9 cellular contexts compared by ENCODE assay signal in genomic region chr6:7236312-7237209, GRCh38.
DNase-seq lines count a peak whose midpoint lies in the region; ATAC-seq and TF ChIP-seq lines count a peak whose summit lies in the region.
"Had no signal": no experiment of that assay in that cellular context is flagged by ENCODE, and none has a peak within 500 bp of the region (broad histone marks: within the 10 kb centered on the region; RNA-seq: fewer than 3 reads in every experiment).

No MANE protein-coding gene starts in this region.

- POLR2A ChIA-PET in MCF 10A (lab: Yijun Ruan, JAX), result interaction anchor here (0.5 to 2.0 kb wide), 11 partner anchors 12 to 542 kb away, joined by 3 to 4 read pairs (median 3); no protein-coding TSS in a partner anchor

- H3K27me3 Mint-ChIP-seq in MCF 10A (ENCODE audit: insufficient read depth, unreplicated experiment), result no peaks in the 10 kb centered on the region

- CTCF ChIA-PET in MCF 10A (lab: Yijun Ruan, JAX), result interaction anchor here (0.5 to 2.2 kb wide), 5 partner anchors 39 to 512 kb away, joined by 3 to 15 read pairs (median 3); no protein-coding TSS in a partner anchor

- TF ChIP-seq CTCF in MCF 10A (IDR thresholded peaks at IDR 0.05; ENCODE audit: unreplicated experiment), result no peak

- peaks cover 65% of the 10 kb centered on the region for H3K36me3 Mint-ChIP-seq in MCF 10A (ENCODE audit: insufficient read depth, unreplicated experiment)
- H3K36me3 Mint-ChIP-seq in stimulated activated effector memory CD8-positive, alpha-beta T cell treated with anti-CD3 and anti-CD28 coated beads, Interleukin-12 subunit alpha, Interleukin-12 subunit beta, amount 100 ng/mL, for 72 hours, result peaks cover 63% of the 10 kb centered on the region

- peaks cover 23% of the 10 kb centered on the region for H3K4me1 Mint-ChIP-seq in MCF 10A (ENCODE audit: insufficient read depth, unreplicated experiment)
- H3K4me1 Mint-ChIP-seq in stimulated activated effector memory CD8-positive, alpha-beta T cell treated with anti-CD3 and anti-CD28 coated beads, Interleukin-12 subunit alpha, Interleukin-12 subunit beta, amount 100 ng/mL, for 72 hours, result peaks cover 24% of the 10 kb centered on the region

- no TSS peak for BruUV-seq in MCF 10A (replicated peaks; lab: Mats Ljungman, UMichigan)

- peak; percentile 53 for ATAC-seq in HG03095 (IDR thresholded peaks at IDR 0.05; ENCODE audit: unreplicated experiment)
- peak; percentile 40 for ATAC-seq in stimulated activated effector memory CD8-positive, alpha-beta T cell treated with anti-CD3 and anti-CD28 coated beads, Interleukin-12 subunit alpha, Interleukin-12 subunit beta, amount 100 ng/mL, for 72 hours
- ATAC-seq in activated CD4-positive, CD25-positive, alpha-beta regulatory T cell treated with anti-CD3 and anti-CD28 coated beads, Interleukin-2, amount 50 U/mL, for 24 hours, result no peak

- H3K4me3 Mint-ChIP-seq in MCF 10A (ENCODE audit: unreplicated experiment), result peak overlapping the region; percentile 35
- H3K4me3 Mint-ChIP-seq in stimulated activated effector memory CD8-positive, alpha-beta T cell treated with anti-CD3 and anti-CD28 coated beads, Interleukin-12 subunit alpha, Interleukin-12 subunit beta, amount 100 ng/mL, for 72 hours, result no peak overlapping the region
- H3K4me3 Mint-ChIP-seq: T-helper 1 cell treated with Interleukin-12 subunit alpha and Interleukin-12 subunit beta and Interleukin-4 antibody, amounts not matched to agents 30 μg/mL and 1 μg/mL, for 36 hours had no signal

- DNase-seq in DMS53 (lab: John Stamatoyannopoulos, UW) (peak; percentile 62), DMS53 treated with DMSO at 0.1 percent for 48 hours (lab: John Stamatoyannopoulos, UW; ENCODE audit: unreplicated experiment) (no peak), MCF 10A (ENCODE audit: unreplicated experiment) (peak; percentile 85), T1000 (lab: John Stamatoyannopoulos, UW) (no peak), iPS-NIHi7 (ENCODE audit: extremely low spot score) (no peak)
- no peak for DNase-seq in stimulated activated effector memory CD8-positive, alpha-beta T cell treated with anti-CD3 and anti-CD28 coated beads, Interleukin-12 subunit alpha, Interleukin-12 subunit beta, amount 100 ng/mL, for 72 hours (ENCODE audit: low spot score in 2 of 2)

- H3K27ac Mint-ChIP-seq in MCF 10A (ENCODE audit: low read depth, unreplicated experiment), result peak overlapping the region; percentile 83
- H3K27ac Mint-ChIP-seq in stimulated activated effector memory CD8-positive, alpha-beta T cell treated with anti-CD3 and anti-CD28 coated beads, Interleukin-12 subunit alpha, Interleukin-12 subunit beta, amount 100 ng/mL, for 72 hours, result peak overlapping the region; percentile 68
- H3K27ac Mint-ChIP-seq: T-helper 1 cell treated with Interleukin-12 subunit alpha and Interleukin-12 subunit beta and Interleukin-4 antibody, amounts not matched to agents 30 μg/mL and 1 μg/mL, for 36 hours had no signal

- intact Hi-C loops in MCF 10A (cut with micrococcal nuclease), result loop anchor here (1.0 kb wide), 1 partner anchor 512 kb away; no protein-coding TSS in a partner anchor

- H3K9me3 Mint-ChIP-seq in MCF 10A (ENCODE audit: unreplicated experiment), result no peaks in the 10 kb centered on the region
- no peaks in the 10 kb centered on the region for H3K9me3 Mint-ChIP-seq in stimulated activated effector memory CD8-positive, alpha-beta T cell treated with anti-CD3 and anti-CD28 coated beads, Interleukin-12 subunit alpha, Interleukin-12 subunit beta, amount 100 ng/mL, for 72 hours
- H3K9me3 Mint-ChIP-seq: T-helper 1 cell treated with Interleukin-12 subunit alpha and Interleukin-12 subunit beta and Interleukin-4 antibody, amounts not matched to agents 30 μg/mL and 1 μg/mL, for 36 hours had no signal

Comparison
In these comparisons a context has a peak if more than half of its experiments do, and no peak if none do; other contexts are left out.
1. DNase-seq: peak in DMS53 (single experiment) and MCF 10A (single experiment); none in DMS53 treated with DMSO at 0.1 percent for 48 hours (single experiment), stimulated activated effector memory CD8-positive, alpha-beta T cell treated with anti-CD3 and anti-CD28 coated beads, Interleukin-12 subunit alpha, Interleukin-12 subunit beta, amount 100 ng/mL, for 72 hours (0 of 2), T1000 (single experiment) and iPS-NIHi7 (single experiment).
2. ATAC-seq: peak in HG03095 (single experiment) and stimulated activated effector memory CD8-positive, alpha-beta T cell treated with anti-CD3 and anti-CD28 coated beads, Interleukin-12 subunit alpha, Interleukin-12 subunit beta, amount 100 ng/mL, for 72 hours (single experiment); none in activated CD4-positive, CD25-positive, alpha-beta regulatory T cell treated with anti-CD3 and anti-CD28 coated beads, Interleukin-2, amount 50 U/mL, for 24 hours (0 of 2).